ENCODE assay signal across 1 cellular context in genomic region chr19:15313649-15314279, GRCh38.
TF ChIP-seq lines count a peak whose summit lies in the region.

No MANE protein-coding gene starts in this region.

TF ChIP-seq in H1, 55 proteins besides CTCF, POLR2A, EP300 and RAD21:
- no peak for TF ChIP-seq GTF2F1 (IDR thresholded peaks at IDR 0.05; ENCODE audit: borderline replicate concordance, low read depth, low read length)
- TF ChIP-seq BRCA1 (IDR thresholded peaks at IDR 0.05; ENCODE audit: low read depth, low read length), result no peak
- no peak for TF ChIP-seq KDM4A (IDR thresholded peaks at IDR 0.05; ENCODE audit: low read depth, low read length, severe bottlenecking)
